In the genomic region with DNA sequence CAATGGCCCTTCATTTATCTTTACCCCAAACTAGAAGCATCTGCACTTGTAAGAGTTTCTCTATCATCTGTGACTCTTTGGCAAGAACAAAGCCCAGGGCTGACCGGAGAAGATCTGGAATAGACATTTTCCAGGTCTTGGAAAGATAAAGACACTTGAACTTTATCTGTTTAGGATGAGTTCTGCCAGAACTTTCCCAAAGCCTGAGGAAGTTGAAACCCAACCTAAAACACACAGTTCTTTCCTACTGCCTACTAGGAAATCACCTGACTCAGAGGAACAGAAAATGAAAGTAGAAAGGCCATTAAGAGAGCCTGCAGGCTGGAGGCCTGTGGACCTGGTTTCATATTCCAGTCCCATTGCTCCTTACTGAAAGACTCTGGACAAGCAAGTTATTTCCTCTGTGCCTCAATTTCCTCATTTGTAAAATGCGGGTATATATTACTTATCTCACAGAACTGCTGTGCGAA, we compare ENCODE assay signal across 8 cellular contexts. TPM values are rescaled to one million over a fixed set of nuclear protein-coding genes. Genes with fewer than 3 reads are reported as not detected.
DNase-seq lines count a peak whose midpoint lies in the region; ATAC-seq and TF ChIP-seq lines count a peak whose summit lies in the region.

No MANE protein-coding gene starts in this region.

- peak overlapping the region; percentile 96 for H3K27ac Mint-ChIP-seq in T-helper 1 cell treated with Interleukin-12 subunit alpha and Interleukin-12 subunit beta and Interleukin-4 antibody, amounts not matched to agents 30 μg/mL and 1 μg/mL, for 36 hours

- H3K27me3 Mint-ChIP-seq in T-helper 1 cell treated with Interleukin-12 subunit alpha and Interleukin-12 subunit beta and Interleukin-4 antibody, amounts not matched to agents 30 μg/mL and 1 μg/mL, for 36 hours (ENCODE audit: low read depth) = no peaks in the 10 kb centered on the region

- intact Hi-C loops in uterus (cut with DNase I; ENCODE audit: low total_unique reads) = loop anchor here (5.0 kb wide), 2 partner anchors 36 to 71 kb away; no protein-coding TSS in a partner anchor

- peaks cover 8% of the 10 kb centered on the region for H3K4me1 ChIP-seq in effector memory CD4-positive, alpha-beta T cell (ENCODE audit: control insufficient read depth, insufficient read depth, low read length, poor library complexity, severe bottlenecking)
- H3K4me1 ChIP-seq in uterus (no peaks in the 10 kb centered on the region), BE2C (no peaks in the 10 kb centered on the region)

- H3K36me3 ChIP-seq in effector memory CD4-positive, alpha-beta T cell (ENCODE audit: control insufficient read depth, insufficient read depth, low read length) = peaks cover 5% of the 10 kb centered on the region
- H3K36me3 ChIP-seq in uterus (no peaks in the 10 kb centered on the region), BE2C (no peaks in the 10 kb centered on the region)

- DNase-seq in GM04503 (ENCODE audit: low read depth) (peak; percentile 3), mucosa of gallbladder (ENCODE audit: low spot score) (peak; percentile 30), uterus (peak in 1 of 2 donors; percentile 38), BE2C (no peak)
- DNase-seq in effector memory CD4-positive, alpha-beta T cell = peak in 1 of 3 donors; percentile 14

- H3K36me3 Mint-ChIP-seq in T-helper 1 cell treated with Interleukin-12 subunit alpha and Interleukin-12 subunit beta and Interleukin-4 antibody, amounts not matched to agents 30 μg/mL and 1 μg/mL, for 36 hours (ENCODE audit: low read depth) = peaks cover 29% of the 10 kb centered on the region

- H3K4me1 Mint-ChIP-seq in T-helper 1 cell treated with Interleukin-12 subunit alpha and Interleukin-12 subunit beta and Interleukin-4 antibody, amounts not matched to agents 30 μg/mL and 1 μg/mL, for 36 hours (ENCODE audit: low read depth) = peaks cover 33% of the 10 kb centered on the region

- H3K27me3 ChIP-seq in effector memory CD4-positive, alpha-beta T cell (replicated peaks; ENCODE audit: control insufficient read depth, insufficient read depth, low read length, poor library complexity, severe bottlenecking) = no peaks in the 10 kb centered on the region
- no peaks in the 10 kb centered on the region for H3K27me3 ChIP-seq in uterus
- H3K27me3 ChIP-seq in BE2C = no peaks in the 10 kb centered on the region; the same call in 1 of the 2 replicates

- peak overlapping the region; percentile 89 for H3K4me3 ChIP-seq in effector memory CD4-positive, alpha-beta T cell (ENCODE audit: insufficient read depth, low read depth, low read length, poor library complexity, severe bottlenecking)
- peak overlapping the region; percentile 60 to 62 for H3K4me3 ChIP-seq in uterus
- H3K4me3 ChIP-seq in BE2C (ENCODE audit: low read depth, low read length) = no peak overlapping the region

- H3K27ac ChIP-seq in effector memory CD4-positive, alpha-beta T cell (ENCODE audit: insufficient read depth, low read length, poor library complexity, severe bottlenecking) = peak overlapping the region; percentile 92
- H3K27ac ChIP-seq in uterus = peak overlapping the region; percentile 86 to 88

- H3K9me3 ChIP-seq in effector memory CD4-positive, alpha-beta T cell (ENCODE audit: control insufficient read depth, low read length) = no peaks in the 10 kb centered on the region
- no peaks in the 10 kb centered on the region for H3K9me3 ChIP-seq in uterus
- H3K9me3 ChIP-seq in BE2C = no peaks in the 10 kb centered on the region

- peak overlapping the region; percentile 99 for H3K4me3 Mint-ChIP-seq in T-helper 1 cell treated with Interleukin-12 subunit alpha and Interleukin-12 subunit beta and Interleukin-4 antibody, amounts not matched to agents 30 μg/mL and 1 μg/mL, for 36 hours

- peak; percentile 60 for ATAC-seq in GM21360 (IDR thresholded peaks at IDR 0.05; ENCODE audit: unreplicated experiment)
- ATAC-seq in HG03575 (IDR thresholded peaks at IDR 0.05; ENCODE audit: extremely low read depth, insufficient number of reproducible peaks, low FRiP score, unreplicated experiment) = peak; percentile 63

- TF ChIP-seq POLR2A in uterus (IDR thresholded peaks at IDR 0.05) = peak in 1 of 2 donors; percentile 47

- no peaks in the 10 kb centered on the region for H3K9me3 Mint-ChIP-seq in T-helper 1 cell treated with Interleukin-12 subunit alpha and Interleukin-12 subunit beta and Interleukin-4 antibody, amounts not matched to agents 30 μg/mL and 1 μg/mL, for 36 hours

- no peak for TF ChIP-seq CTCF in uterus (IDR thresholded peaks at IDR 0.05)
- TF ChIP-seq CTCF in BE2C (IDR thresholded peaks at IDR 0.05; ENCODE audit: low read depth, low read length) = no peak

RNA-seq across cellular contexts. Expression of gene UBE2L6, which starts 1.4 kb away (rescaled TPM):
- total RNA-seq in mucosa of gallbladder (71.9 TPM), uterus (10 to 100 TPM; 28.3 to 87.9 (median 84.2) TPM)
- polyA plus RNA-seq in BE2C (2012; ENCODE audit: insufficient read depth, insufficient read length, low read depth) = 2.0 TPM

RNA-seq across cellular contexts. Expression of gene SMTNL1, which starts 28.7 kb away (rescaled TPM):
- total RNA-seq in mucosa of gallbladder (not detected), uterus (not detected)
- polyA plus RNA-seq in BE2C (2012; ENCODE audit: insufficient read depth, insufficient read length, low read depth) = not detected

RNA-seq across cellular contexts. Expression of gene SERPING1, which starts 31.4 kb away (rescaled TPM):
- total RNA-seq in mucosa of gallbladder = 614 TPM
- total RNA-seq in uterus = 100 to 1,000 TPM in 3 of 4 donors, 10 to 100 TPM in 1; 39.3 to 742 (median 362) TPM
- polyA plus RNA-seq in BE2C (2012; ENCODE audit: insufficient read depth, insufficient read length, low read depth) = not detected

RNA-seq across cellular contexts. Expression of gene TIMM10, which starts 35.5 kb away (rescaled TPM):
- total RNA-seq in mucosa of gallbladder (31.2 TPM), uterus (10 to 100 TPM in 3 of 4 donors, 1 to 10 TPM in 1; 7.7 to 47.4 (median 19.6) TPM)
- polyA plus RNA-seq in BE2C (2012; ENCODE audit: insufficient read depth, insufficient read length, low read depth) = 91.8 TPM

RNA-seq across cellular contexts. Expression of gene SLC43A1, which starts 50.6 kb away (rescaled TPM):
- 89.5 TPM for total RNA-seq in mucosa of gallbladder
- total RNA-seq in uterus = 10 to 100 TPM; 13.1 to 48.4 (median 22.5) TPM
- 14.9 TPM for polyA plus RNA-seq in BE2C (2012; ENCODE audit: insufficient read depth, insufficient read length, low read depth)
